Comparison of ENCODE assay signal across 18 cellular contexts in genomic region chr17:82619641-82620040, GRCh38.
"Had no signal": no experiment of that assay in that cellular context is flagged by ENCODE, and none has a peak within 500 bp of the region (broad histone marks: within the 10 kb centered on the region; RNA-seq: fewer than 3 reads in every experiment).

No MANE protein-coding gene starts in this region.

- H3K4me3 ChIP-seq: colonic mucosa, prostate gland, skin epidermis, thoracic aorta, tibial nerve, vagina had no signal

- H3K4me3 Mint-ChIP-seq: dendritic cell treated with granulocyte-macrophage colony-stimulating factor and Interleukin-4, amounts not matched to agents 40 ng/mL and 50 ng/mL, for 4 days; mesothelial cell of epicardium; naive thymus-derived CD4-positive, alpha-beta T cell; nephron; stimulated activated naive B cell treated with anti-CD40 and anti-IgM and Interleukin-4, amounts not matched to agents 10 μg/mL and 1 μg/mL and 100 μg/mL, for 72 hours; stimulated activated naive CD8-positive, alpha-beta T cell treated with anti-CD3 and anti-CD28 coated beads, Interleukin-15, Interleukin-2, amounts not matched to agents 100 ng/mL and 50 ng/mL, for 24 hours had no signal

- H3K4me1 Mint-ChIP-seq: nephron had no signal

- H3K27me3 ChIP-seq: colonic mucosa, tibial nerve, vagina had no signal

- H3K27me3 Mint-ChIP-seq: dendritic cell treated with granulocyte-macrophage colony-stimulating factor and Interleukin-4, amounts not matched to agents 40 ng/mL and 50 ng/mL, for 4 days; naive thymus-derived CD4-positive, alpha-beta T cell; stimulated activated naive B cell treated with anti-CD40 and anti-IgM and Interleukin-4, amounts not matched to agents 10 μg/mL and 1 μg/mL and 100 μg/mL, for 72 hours; stimulated activated naive CD8-positive, alpha-beta T cell treated with anti-CD3 and anti-CD28 coated beads, Interleukin-15, Interleukin-2, amounts not matched to agents 100 ng/mL and 50 ng/mL, for 24 hours had no signal

- H3K4me1 ChIP-seq: colonic mucosa, prostate gland, tibial nerve, vagina had no signal

- H3K27ac Mint-ChIP-seq: dendritic cell treated with granulocyte-macrophage colony-stimulating factor and Interleukin-4, amounts not matched to agents 40 ng/mL and 50 ng/mL, for 4 days; mesothelial cell of epicardium; naive thymus-derived CD4-positive, alpha-beta T cell; nephron; stimulated activated naive CD8-positive, alpha-beta T cell treated with anti-CD3 and anti-CD28 coated beads, Interleukin-15, Interleukin-2, amounts not matched to agents 100 ng/mL and 50 ng/mL, for 24 hours had no signal

- ATAC-seq: naive thymus-derived CD4-positive, alpha-beta T cell; right cardiac atrium; stimulated activated naive B cell treated with anti-CD40 and anti-IgM and Interleukin-4, amounts not matched to agents 10 μg/mL and 1 μg/mL and 100 μg/mL, for 72 hours had no signal

- H3K9me3 Mint-ChIP-seq: dendritic cell treated with granulocyte-macrophage colony-stimulating factor and Interleukin-4, amounts not matched to agents 40 ng/mL and 50 ng/mL, for 4 days; mesothelial cell of epicardium; naive thymus-derived CD4-positive, alpha-beta T cell; nephron; stimulated activated naive B cell treated with anti-CD40 and anti-IgM and Interleukin-4, amounts not matched to agents 10 μg/mL and 1 μg/mL and 100 μg/mL, for 72 hours; stimulated activated naive CD8-positive, alpha-beta T cell treated with anti-CD3 and anti-CD28 coated beads, Interleukin-15, Interleukin-2, amounts not matched to agents 100 ng/mL and 50 ng/mL, for 24 hours had no signal

- DNase-seq: colonic mucosa; effector memory CD4-positive, alpha-beta T cell; mesenchymal stem cell; naive thymus-derived CD4-positive, alpha-beta T cell; nucleus accumbens; right cardiac atrium; stimulated activated CD4-positive, alpha-beta T cell treated with anti-CD3 and anti-CD28 coated beads, Interleukin-15, amount 100 ng/mL, for 24 hours; stimulated activated CD4-positive, alpha-beta T cell treated with anti-CD3 and anti-CD28 coated beads, Interleukin-2, amount 100 ng/mL, for 48 hours; stimulated activated naive B cell treated with anti-CD40 and anti-IgM and Interleukin-4, amounts not matched to agents 10 μg/mL and 1 μg/mL and 100 μg/mL, for 72 hours had no signal

- H3K27ac ChIP-seq: colonic mucosa, skin epidermis, thoracic aorta, tibial nerve, vagina had no signal

- H3K9me3 ChIP-seq: colonic mucosa, prostate gland, thoracic aorta, tibial nerve, vagina had no signal
